In genomic region chr2:211498551-211499205, GRCh38 we compare ENCODE assay signal across 20 cellular contexts.
"Had no signal": no experiment of that assay in that cellular context is flagged by ENCODE, and none has a peak within 500 bp of the region (broad histone marks: within the 10 kb centered on the region; RNA-seq: fewer than 3 reads in every experiment).

No MANE protein-coding gene starts in this region.

- ATAC-seq: activated CD4-positive, alpha-beta T cell treated with anti-CD3 and anti-CD28 coated beads for 36 hours; activated CD8-positive, alpha-beta T cell treated with anti-CD3 and anti-CD28 coated beads, Interleukin-2, amount 10 ng/mL, durations not matched to agents 7 days and 5 days; activated naive CD4-positive, alpha-beta T cell treated with anti-CD3 and anti-CD28 coated beads, Interleukin-2, amount 50 U/mL, for 72 hours; activated T-cell treated with anti-CD3 and anti-CD28 coated beads, Interleukin-2, amount 50 U/mL, for 72 hours; body of pancreas; pancreas had no signal

- H3K4me1 ChIP-seq: body of pancreas, esophagus squamous epithelium, pancreas, right atrium auricular region, tibial nerve had no signal

- H3K4me3 ChIP-seq: body of pancreas, esophagus squamous epithelium, pancreas, right atrium auricular region, tibial nerve had no signal

- H3K9me3 ChIP-seq: body of pancreas, pancreas, right atrium auricular region had no signal

- H3K27me3 ChIP-seq: body of pancreas, esophagus squamous epithelium, pancreas, right atrium auricular region, tibial nerve had no signal

- H3K36me3 ChIP-seq: esophagus squamous epithelium, pancreas, right atrium auricular region, tibial nerve had no signal

- DNase-seq: activated CD4-positive, alpha-beta T cell treated with anti-CD3 and anti-CD28 coated beads for 36 hours; activated CD4-positive, CD25-positive, alpha-beta regulatory T cell; activated CD8-positive, alpha-beta T cell treated with anti-CD3 and anti-CD28 coated beads, Interleukin-2, amount 10 ng/mL, durations not matched to agents 7 days and 5 days; activated naive CD4-positive, alpha-beta T cell; activated T-cell treated with anti-CD3 and anti-CD28 coated beads for 4 hours; activated T-cell treated with anti-CD3 and anti-CD28 coated beads, Interleukin-2, amount 50 U/mL, for 72 hours; anterior cingulate cortex; body of pancreas; dermis blood vessel endothelial cell; effector CD4-positive, alpha-beta T cell; esophagus squamous epithelium; glutamatergic neuron; naive B cell; nucleus accumbens; pancreas; stimulated activated naive CD4-positive, alpha-beta T cell treated with Interleukin-2 at 50 U/mL for 16 hours had no signal

- H3K27ac ChIP-seq: body of pancreas, epithelial cell of prostate, esophagus squamous epithelium, pancreas, right atrium auricular region, tibial nerve had no signal
